ENCODE assay signal across 29 cellular contexts in genomic region chr14:98785578-98785977, GRCh38.
"Had no signal": no experiment of that assay in that cellular context is flagged by ENCODE, and none has a peak within 500 bp of the region (broad histone marks: within the 10 kb centered on the region; RNA-seq: fewer than 3 reads in every experiment).

No MANE protein-coding gene starts in this region.

- H3K4me3 ChIP-seq: coronary artery, dorsolateral prefrontal cortex, esophagus muscularis mucosa, esophagus squamous epithelium, gastrocnemius medialis, gastroesophageal sphincter, heart left ventricle, heart right ventricle, hepatocyte had no signal

- FAIRE-seq: endometrium, endothelial cell of umbilical vein, frontal cortex had no signal

- H3K4me2 ChIP-seq: hepatocyte had no signal

- H3K79me2 ChIP-seq: hepatocyte had no signal

- H3K27me3 Mint-ChIP-seq: dendritic cell treated with granulocyte-macrophage colony-stimulating factor and Interleukin-4, amounts not matched to agents 40 ng/mL and 50 ng/mL, for 4 days had no signal

- H3K27me3 ChIP-seq: esophagus muscularis mucosa, gastrocnemius medialis, hepatocyte had no signal

- H3K9me3 Mint-ChIP-seq: endodermal cell had no signal

- H3K4me3 Mint-ChIP-seq: dendritic cell treated with granulocyte-macrophage colony-stimulating factor and Interleukin-4, amounts not matched to agents 40 ng/mL and 50 ng/mL, for 4 days; effector memory CD8-positive, alpha-beta T cell; endodermal cell had no signal

- ATAC-seq: effector memory CD8-positive, alpha-beta T cell; esophagus mucosa; foreskin keratinocyte; gastrocnemius medialis; gastroesophageal sphincter; heart left ventricle; heart right ventricle had no signal

- H3K27ac Mint-ChIP-seq: dendritic cell treated with granulocyte-macrophage colony-stimulating factor and Interleukin-4, amounts not matched to agents 40 ng/mL and 50 ng/mL, for 4 days; effector memory CD8-positive, alpha-beta T cell; endodermal cell had no signal

- H3K36me3 ChIP-seq: esophagus muscularis mucosa, esophagus squamous epithelium, gastrocnemius medialis, gastroesophageal sphincter, heart left ventricle, heart right ventricle had no signal

- DNase-seq: cortex of kidney; dermis blood vessel endothelial cell; dorsolateral prefrontal cortex; effector CD4-positive, alpha-beta T cell; effector CD8-positive, alpha-beta T cell; effector memory CD4-positive, alpha-beta T cell; effector memory CD8-positive, alpha-beta T cell; endodermal cell; erythroblast; esophagus squamous epithelium; foreskin fibroblast; foreskin keratinocyte; foreskin melanocyte; gastrocnemius medialis; glutamatergic neuron; head of caudate nucleus; heart left ventricle; heart right ventricle; hippocampal formation had no signal

- H3K9me3 ChIP-seq: esophagus muscularis mucosa, esophagus squamous epithelium, gastrocnemius medialis, gastroesophageal sphincter, heart left ventricle had no signal

- H3K4me1 ChIP-seq: esophagus muscularis mucosa, esophagus squamous epithelium, foreskin keratinocyte, gastrocnemius medialis, gastroesophageal sphincter, heart left ventricle, heart right ventricle had no signal

- H2AFZ ChIP-seq: hepatocyte had no signal

- H3K27ac ChIP-seq: coronary artery, dorsolateral prefrontal cortex, epithelial cell of prostate, esophagus muscularis mucosa, esophagus squamous epithelium, foreskin keratinocyte, gastrocnemius medialis, gastroesophageal sphincter, heart left ventricle, heart right ventricle, hepatocyte had no signal
